Comparison of ENCODE assay signal across 8 cellular contexts in genomic region chr16:55717326-55717725, GRCh38.
"Had no signal": no experiment of that assay in that cellular context is flagged by ENCODE, and none has a peak within 500 bp of the region (broad histone marks: within the 10 kb centered on the region; RNA-seq: fewer than 3 reads in every experiment).

No MANE protein-coding gene starts in this region.

- DNase-seq: H9, HCEC 1CT, IMR-90 had no signal

- H3K4me3 ChIP-seq: GM23338, K562 had no signal

- H3K27ac Mint-ChIP-seq: GM23338, H9 had no signal

- H3K9me3 Mint-ChIP-seq: GM23338, H9 had no signal

- ATAC-seq: GM23338, K562 had no signal

- H3K4me3 Mint-ChIP-seq: GM23338, H9 had no signal

- H3K4me1 Mint-ChIP-seq: GM23338, H9 had no signal

- FAIRE-seq: H1, H54, HTR-8/SVneo, K562 had no signal
